ENCODE assay signal across 8 cellular contexts in the genomic region with DNA sequence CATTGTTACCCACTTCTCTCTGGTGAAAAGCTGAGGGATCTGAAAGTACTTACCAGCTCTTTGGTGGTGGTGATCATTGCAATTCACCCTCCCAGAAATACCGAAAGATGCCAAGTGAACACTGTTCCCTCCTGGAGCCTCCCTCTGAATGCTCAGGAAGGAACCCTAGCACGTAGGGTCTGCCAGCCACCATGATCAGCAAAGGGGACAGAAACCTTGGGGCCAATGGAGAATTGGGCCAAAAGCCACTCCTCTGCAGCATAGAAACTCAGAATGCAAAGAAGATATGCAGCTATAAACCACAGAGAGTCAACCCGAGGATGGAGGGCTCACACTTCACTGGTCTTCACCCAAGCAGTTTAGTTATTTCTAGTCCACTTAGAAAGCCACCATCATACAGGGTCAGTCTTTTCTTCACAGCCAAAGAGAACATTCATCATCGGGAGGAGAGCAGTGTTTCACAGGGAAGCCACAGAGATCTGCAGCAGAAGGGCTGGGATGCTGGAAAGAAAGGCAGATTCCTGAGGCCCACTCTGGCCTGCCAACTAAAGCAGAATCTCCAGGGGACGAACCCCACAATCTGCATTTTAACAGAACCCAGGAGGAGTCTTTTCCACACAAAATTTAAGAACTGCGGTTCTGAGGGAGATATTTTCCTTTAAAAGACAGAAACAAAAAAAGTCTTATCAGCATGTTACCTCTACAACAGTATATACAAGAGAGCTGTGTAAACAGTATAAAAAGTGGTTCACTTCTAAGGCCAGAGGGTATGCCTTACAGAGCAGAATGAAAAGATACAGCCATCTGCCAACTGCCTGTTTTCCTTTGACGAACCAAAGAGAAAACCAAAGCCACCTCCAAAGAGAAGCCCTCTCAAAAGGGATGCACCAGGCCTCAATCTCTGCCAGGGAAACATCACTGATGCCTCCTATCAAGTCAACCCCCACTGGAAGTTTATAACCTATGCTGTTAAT. TPM values are rescaled to one million over a fixed set of nuclear protein-coding genes. Genes with fewer than 3 reads are reported as not detected.
DNase-seq lines count a peak whose midpoint lies in the region; ATAC-seq and TF ChIP-seq lines count a peak whose summit lies in the region.

No MANE protein-coding gene starts in this region.

- H3K27me3 ChIP-seq in HL-60 (ENCODE audit: insufficient read depth, poor library complexity, severe bottlenecking), result no peaks in the 10 kb centered on the region
- H3K27me3 ChIP-seq in thymus (ENCODE audit: control insufficient read depth, insufficient read depth), result no peaks in the 10 kb centered on the region

- peak; percentile 44 for ATAC-seq in GM19328 (IDR thresholded peaks at IDR 0.05; ENCODE audit: unreplicated experiment)

- TF ChIP-seq CTCF in AG10803 (conservative IDR thresholded peaks at IDR 0.05; ENCODE audit: low read length) (no peak), HL-60 (IDR thresholded peaks at IDR 0.05; ENCODE audit: insufficient read depth, low read length) (no peak)

- peak overlapping the region; percentile 64; the same call in 1 of the 2 replicates for H3K27ac ChIP-seq in HL-60 (replicated peaks)
- H3K27ac ChIP-seq in epithelial cell of prostate, result peak overlapping the region; percentile 47
- H3K27ac ChIP-seq in thymus (ENCODE audit: low read depth), result peak overlapping the region; percentile 93

- H3K4me3 ChIP-seq in AG10803 (ENCODE audit: low read length) (no peak overlapping the region; the same call in 1 of the 2 replicates), HL-60 (replicated peaks; ENCODE audit: insufficient read depth, low read length) (no peak overlapping the region), thymus (ENCODE audit: low read length) (no peak overlapping the region)

- H3K36me3 ChIP-seq in thymus (ENCODE audit: control insufficient read depth, insufficient read depth), result no peaks in the 10 kb centered on the region

- no peaks in the 10 kb centered on the region for H3K9me3 ChIP-seq in thymus (ENCODE audit: control insufficient read depth)

- peaks cover 65% of the 10 kb centered on the region for H3K4me1 ChIP-seq in thymus (ENCODE audit: control insufficient read depth, insufficient read depth, low read length)

- DNase-seq in AG10803 (ENCODE audit: low read depth), result peak; percentile 60
- no peak for DNase-seq in HL-60 (ENCODE audit: low read depth in 1 of 2, low spot score in 1 of 2)
- DNase-seq in epithelial cell of prostate (ENCODE audit: low read depth, low spot score), result no peak
- no peak for DNase-seq in Kasumi-1 (lab: John Stamatoyannopoulos, UW)
- DNase-seq in NCI-H1105 (lab: John Stamatoyannopoulos, UW), result no peak
- no peak for DNase-seq in stimulated activated CD4-positive, alpha-beta T cell treated with anti-CD3 and anti-CD28 coated beads, Interleukin-15, amount 100 ng/mL, for 24 hours

- 61% methylated on average over 7 of the region's 7 CpGs for WGBS in thymus

RNA-seq across cellular contexts. Expression of gene TBC1D2B, which starts 11.3 kb away (rescaled TPM):
- 20.0 TPM for polyA plus RNA-seq in thymus

RNA-seq across cellular contexts. Expression of gene SH2D7, which starts 26.1 kb away (rescaled TPM):
- 0.05 TPM for polyA plus RNA-seq in thymus
